In genomic region chr12:3832738-3833137, GRCh38 we compare ENCODE assay signal across 17 cellular contexts. TPM values are rescaled to one million over a fixed set of nuclear protein-coding genes. Genes with fewer than 3 reads are reported as not detected.
DNase-seq lines count a peak whose midpoint lies in the region; ATAC-seq and TF ChIP-seq lines count a peak whose summit lies in the region.
"Had no signal": no experiment of that assay in that cellular context is flagged by ENCODE, and none has a peak within 500 bp of the region (broad histone marks: within the 10 kb centered on the region; RNA-seq: fewer than 3 reads in every experiment).

No MANE protein-coding gene starts in this region.

- POLR2A ChIA-PET in IMR-90 (lab: Charles Lee; ENCODE audit: unreplicated experiment): no interaction called here

- H3K4me2 ChIP-seq in IMR-90 (ENCODE audit: low read depth, low read length): no peak overlapping the region

- TF ChIP-seq POLR2A in IMR-90 (IDR thresholded peaks at IDR 0.05; ENCODE audit: low read depth, low read length): no peak

- H3K36me3 Mint-ChIP-seq in endodermal cell (ENCODE audit: low read depth) (peaks cover 8% of the 10 kb centered on the region), type B pancreatic cell (peaks cover 12% of the 10 kb centered on the region), chondrocyte (ENCODE audit: low read depth) (no peaks in the 10 kb centered on the region)

- H3K4ac ChIP-seq in IMR-90 (ENCODE audit: low read depth, low read length): no peak overlapping the region

- dilution Hi-C loops in IMR-90 (cut with HindIII; ENCODE audit: low sequenced_read_pairs, unreplicated experiment): no loop called here

- no peak overlapping the region for H3K4me3 Mint-ChIP-seq in endodermal cell
- no peak overlapping the region for H3K4me3 Mint-ChIP-seq in type B pancreatic cell
- no peak overlapping the region for H3K4me3 Mint-ChIP-seq in chondrocyte (ENCODE audit: unreplicated experiment)
- H3K4me3 Mint-ChIP-seq: IgD-negative memory B cell had no signal

- H2AK9ac ChIP-seq in IMR-90 (replicated peaks; ENCODE audit: low read depth, low read length, poor library complexity): no peak overlapping the region

- H4K20me1 ChIP-seq in IMR-90 (ENCODE audit: insufficient read depth, low read length): no peaks in the 10 kb centered on the region

- peaks cover 1% of the 10 kb centered on the region; the same call in 1 of the 2 replicates for H3K4me1 ChIP-seq in IMR-90 (ENCODE audit: control insufficient read depth, insufficient read depth, low read length)
- H3K4me1 ChIP-seq in endodermal cell (ENCODE audit: control insufficient read depth, insufficient read depth, low read length): no peaks in the 10 kb centered on the region

- peaks cover 0 to 6% of the 10 kb centered on the region in 2 experiments; a peak in 2 of 4 replicates for H3K79me1 ChIP-seq in IMR-90 (ENCODE audit: low read depth in 1 of 2, low read length in 2 of 2)

- no peak overlapping the region for H3K27ac ChIP-seq in IMR-90 (ENCODE audit: insufficient read depth, low read length)
- no peak overlapping the region for H3K27ac ChIP-seq in endodermal cell (ENCODE audit: low read depth, low read length)

- H3K14ac ChIP-seq in IMR-90 (replicated peaks; ENCODE audit: low read depth, low read length): no peak overlapping the region

- DNase-seq in IMR-90: peak; percentile 54
- DNase-seq in endodermal cell: no peak
- peak; percentile 65 for DNase-seq in iris pigment epithelial cell (ENCODE audit: low read depth)
- no peak for DNase-seq in type B pancreatic cell (ENCODE audit: extremely low spot score, unreplicated experiment)
- no peak for DNase-seq in islet precursor cell
- DNase-seq in chondrocyte (ENCODE audit: low spot score): no peak
- DNase-seq in MV-4-11 (lab: John Stamatoyannopoulos, UW): no peak
- DNase-seq in inferior parietal cortex (ENCODE audit: extremely low spot score): no peak
- DNase-seq: Caco-2, Kasumi-1, MM.1S, NCI-H187, NCI-H446, NCI-H69, RPMI8226, SIG-M5 had no signal

- no peak overlapping the region for H2BK120ac ChIP-seq in IMR-90 (ENCODE audit: low read depth, low read length)

- intact Hi-C loops in IMR-90 (cut with micrococcal nuclease): no loop called here

- no peak overlapping the region for H3K56ac ChIP-seq in IMR-90 (ENCODE audit: extremely low read depth, insufficient read depth, low read length)

- H3K27me3 Mint-ChIP-seq in endodermal cell (ENCODE audit: insufficient read depth): no peaks in the 10 kb centered on the region
- H3K27me3 Mint-ChIP-seq in type B pancreatic cell: no peaks in the 10 kb centered on the region
- no peaks in the 10 kb centered on the region for H3K27me3 Mint-ChIP-seq in chondrocyte (ENCODE audit: low read depth)

- no TSS peak for BruUV-seq in IMR-90 (replicated peaks; lab: Mats Ljungman, UMichigan)

- no peak overlapping the region for H4K8ac ChIP-seq in IMR-90 (ENCODE audit: low read depth in 2 of 2, low read length in 2 of 2)

- 0 out of 2 replicates have a peak, but pooled peaks cover 2% of the 10 kb centered on the region for H3K9me1 ChIP-seq in IMR-90 (ENCODE audit: insufficient read depth, low read length)

- CTCF ChIA-PET in IMR-90 (lab: Yijun Ruan, JAX): no interaction called here

- WGBS in IMR-90 (ENCODE audit: extremely low coverage in 2 of 2, insufficient read length in 1 of 2), 2 experiments: 80% methylated on average over 1 of the region's 3 CpGs; no CpG with 5 or more reads in 1 of the 2 experiments
- 93 to 97% methylated on average over 3 of the region's 3 CpGs for WGBS in endodermal cell (ENCODE audit: insufficient coverage in 1 of 2, insufficient read length in 1 of 2), 2 experiments

- H3K9me3 ChIP-seq in IMR-90 (ENCODE audit: control insufficient read depth, insufficient read depth, low read length) (no peaks in the 10 kb centered on the region), endodermal cell (ENCODE audit: control insufficient read depth, low read length) (no peaks in the 10 kb centered on the region)
- H3K9me3 ChIP-seq: Caco-2 had no signal

- H2BK20ac ChIP-seq in IMR-90 (ENCODE audit: low read depth, low read length): no peak overlapping the region

- no peak overlapping the region for H4K5ac ChIP-seq in IMR-90 (ENCODE audit: low read depth, low read length)

- H3K27ac Mint-ChIP-seq in endodermal cell: no peak overlapping the region
- peak overlapping the region; percentile 89 for H3K27ac Mint-ChIP-seq in type B pancreatic cell
- H3K27ac Mint-ChIP-seq in chondrocyte (ENCODE audit: unreplicated experiment): no peak overlapping the region
- H3K27ac Mint-ChIP-seq: IgD-negative memory B cell had no signal

- H3K23ac ChIP-seq in IMR-90 (ENCODE audit: low read depth, low read length): no peak overlapping the region

- H2BK15ac ChIP-seq in IMR-90 (ENCODE audit: low read depth, low read length): no peak overlapping the region

- no peak overlapping the region for H3K18ac ChIP-seq in IMR-90 (ENCODE audit: low read depth, low read length)

- H4K91ac ChIP-seq in IMR-90 (ENCODE audit: insufficient read depth, low read depth, low read length): no peak overlapping the region

- peak; percentile 73 for ATAC-seq in IMR-90 (ENCODE audit: low read depth)

- TF ChIP-seq CTCF in IMR-90 (conservative IDR thresholded peaks at IDR 0.05; ENCODE audit: low read depth, low read length) (no peak), endodermal cell (conservative IDR thresholded peaks at IDR 0.05) (no peak), type B pancreatic cell (conservative IDR thresholded peaks at IDR 0.05) (no peak), chondrocyte (IDR thresholded peaks at IDR 0.05) (no peak)

- no peak overlapping the region for H2BK5ac ChIP-seq in IMR-90 (ENCODE audit: low read depth, low read length, poor library complexity, severe bottlenecking)

- H2AK5ac ChIP-seq in IMR-90 (ENCODE audit: low read depth, low read length): no peak overlapping the region

- H2AFZ ChIP-seq in IMR-90 (replicated peaks; ENCODE audit: low read length, poor library complexity): no peak overlapping the region

- H3K27me3 ChIP-seq in IMR-90 (ENCODE audit: control insufficient read depth, insufficient read depth, low read length) (no peaks in the 10 kb centered on the region), endodermal cell (ENCODE audit: control insufficient read depth, insufficient read depth, low read length, poor library complexity, severe bottlenecking) (no peaks in the 10 kb centered on the region)

- TF ChIP-seq RAD21 in IMR-90 (IDR thresholded peaks at IDR 0.05; ENCODE audit: low read length): no peak

- H3K4me3 ChIP-seq in IMR-90 (ENCODE audit: insufficient read depth, low read depth, low read length) (no peak overlapping the region), endodermal cell (ENCODE audit: low read length) (no peak overlapping the region)

- in situ Hi-C loops in IMR-90 (cut with MboI; ENCODE audit: low sequenced_read_pairs): no loop called here

- H3K4me1 Mint-ChIP-seq in endodermal cell (peaks cover 29% of the 10 kb centered on the region), type B pancreatic cell (ENCODE audit: unreplicated experiment) (no peaks in the 10 kb centered on the region), chondrocyte (ENCODE audit: low read depth) (peaks cover 3% of the 10 kb centered on the region)

- no peak overlapping the region for H3K9ac ChIP-seq in IMR-90 (ENCODE audit: low read depth, low read length)
- peak overlapping the region; percentile 2 for H3K9ac ChIP-seq in endodermal cell (ENCODE audit: extremely low read depth, low read length, poor library complexity, severe bottlenecking)

- H3K9me3 Mint-ChIP-seq in endodermal cell: no peaks in the 10 kb centered on the region
- H3K9me3 Mint-ChIP-seq in type B pancreatic cell: no peaks in the 10 kb centered on the region
- peaks cover 2% of the 10 kb centered on the region for H3K9me3 Mint-ChIP-seq in chondrocyte (ENCODE audit: low read depth)
- H3K9me3 Mint-ChIP-seq: IgD-negative memory B cell had no signal

- H3K36me3 ChIP-seq in IMR-90 (ENCODE audit: control insufficient read depth, insufficient read depth, low read length): no peaks in the 10 kb centered on the region
- H3K36me3 ChIP-seq in endodermal cell (ENCODE audit: control insufficient read depth, insufficient read depth, low read length): peaks cover 10% of the 10 kb centered on the region

TF ChIP-seq in IMR-90, 13 proteins besides CTCF, POLR2A, EP300 and RAD21:
- 0 out of 2 replicates have a peak, but pooled peaks have one; percentile 3 for TF ChIP-seq FOS (IDR thresholded peaks at IDR 0.05; ENCODE audit: low read depth, low read length)
- no peak for TF ChIP-seq MXI1 (IDR thresholded peaks at IDR 0.05; ENCODE audit: borderline replicate concordance, low read depth, low read length)
TF ChIP-seq in IMR-90: peak in this region for 1.

RNA-seq across cellular contexts. Expression of gene PARP11, which starts 40.5 kb away (rescaled TPM):
- total RNA-seq in IMR-90 (2012; rRNA removed) (1.7 and 1.8 TPM in 2 replicates), endodermal cell (10 to 100 TPM; 15.3 to 30.3 TPM), type B pancreatic cell (ENCODE audit: low replicate concordance) (14.4 and 14.5 TPM in 2 replicates), chondrocyte (7.1 to 10.2 TPM (median 7.1 TPM) in 3 replicates)
- 1.8 and 3.0 TPM in 2 replicates for polyA plus RNA-seq in IMR-90 (2012; rRNA removed)
- 0.77 and 1.0 TPM in 2 replicates for polyA plus RNA-seq in IMR-90 (2012; cell fraction: cytosol; rRNA removed)
- polyA plus RNA-seq in IMR-90 (2012; cell fraction: nucleus; rRNA removed; ENCODE audit: low replicate concordance): 0.66 and 3.4 TPM in 2 replicates
- 15.6 TPM for polyA plus RNA-seq in endodermal cell (2013, experiment 1 of 2)
- 16.7 TPM for polyA plus RNA-seq in endodermal cell (2013, experiment 2 of 2)

Comparison
In these comparisons a context has a peak if more than half of its experiments do, and no peak if none do; other contexts are left out.
1. DNase-seq: peak in IMR-90 (single experiment) and iris pigment epithelial cell (single experiment); none in endodermal cell (single experiment), type B pancreatic cell (single experiment), islet precursor cell (single experiment), chondrocyte (single experiment), MV-4-11 (single experiment) and inferior parietal cortex (single experiment).